Comparison of ENCODE assay signal across 8 cellular contexts in genomic region chr9:77807295-77807694, GRCh38.
DNase-seq lines count a peak whose midpoint lies in the region; ATAC-seq, FAIRE-seq and TF ChIP-seq lines count a peak whose summit lies in the region.

No MANE protein-coding gene starts in this region.

- H2AFZ ChIP-seq in IMR-90 (replicated peaks; ENCODE audit: low read length, poor library complexity) (no peak overlapping the region), GM12878 (ENCODE audit: control insufficient read depth, low read depth, low read length) (no peak overlapping the region), HepG2 (ENCODE audit: low read length) (no peak overlapping the region)

- TF ChIP-seq POLR2A in IMR-90 (IDR thresholded peaks at IDR 0.05; ENCODE audit: low read depth, low read length), result no peak
- no peak for TF ChIP-seq POLR2A in GM12878 (IDR thresholded peaks at IDR 0.05; ENCODE audit: low read depth, low read length)
- no peak for TF ChIP-seq POLR2A in HepG2 (IDR thresholded peaks at IDR 0.05; ENCODE audit: insufficient read depth in 1 of 2, low read depth in 2 of 2, low read length in 2 of 2)

- H3K27ac ChIP-seq in IMR-90 (ENCODE audit: insufficient read depth, low read length), result no peak overlapping the region
- H3K27ac ChIP-seq in GM12878 (ENCODE audit: control insufficient read depth, insufficient read depth), result no peak overlapping the region
- peak overlapping the region; percentile 93 for H3K27ac ChIP-seq in HepG2 (ENCODE audit: extremely low read length, insufficient read depth, low read length)

- H3K18ac ChIP-seq in IMR-90 (ENCODE audit: low read depth, low read length), result no peak overlapping the region; the same call in 1 of the 2 replicates

- no peak overlapping the region for H2BK15ac ChIP-seq in IMR-90 (ENCODE audit: low read depth, low read length)

- peak; percentile 89 for DNase-seq in AG04449 (ENCODE audit: low read depth, low spot score)
- peak; percentile 93 for DNase-seq in IMR-90
- DNase-seq in GM12878 (ENCODE audit: low read depth, low spot score), result no peak
- peak; percentile 84 for DNase-seq in HepG2 (ENCODE audit: low spot score)
- DNase-seq in G401 (ENCODE audit: low spot score), result no peak
- DNase-seq in NCI-H2227 treated with DMSO at 0.1 percent for 48 hours (lab: John Stamatoyannopoulos, UW), result no peak

- CTCF ChIA-PET in AG04449 (lab: Yijun Ruan, JAX), result interaction anchor here (1.0 to 2.9 kb wide), 3 partner anchors 9 to 350 kb away, joined by 3 to 11 read pairs (median 7); no protein-coding TSS in a partner anchor
- CTCF ChIA-PET in IMR-90 (lab: Yijun Ruan, JAX), result interaction anchor here (0.7 kb wide), 1 partner anchor 24 kb away, joined by 3 read pairs; no protein-coding TSS in a partner anchor
- CTCF ChIA-PET in GM12878 (lab: Yijun Ruan, JAX), result interaction anchor here (1.3 to 1.8 kb wide), 4 partner anchors 15 to 351 kb away, joined by 3 to 5 read pairs (median 4); no protein-coding TSS in a partner anchor
- CTCF ChIA-PET in HepG2 (lab: Yijun Ruan, JAX; ENCODE audit: low intra/inter-chr PET ratio, low total read pairs), result no interaction called here

- in situ Hi-C loops in IMR-90 (cut with MboI; ENCODE audit: low sequenced_read_pairs), result no loop called here
- in situ Hi-C loops in GM12878 (cut with MboI), result no loop called here
- in situ Hi-C loops in HepG2 (cut with HindIII; ENCODE audit: extremely low pct_ligation_motif_present, low pct_unique_long_range_greater_than_20kb), result no loop called here
- in situ Hi-C loops in G401 (cut with HindIII; ENCODE audit: low sequenced_read_pairs), result no loop called here

- no peak overlapping the region for H4K8ac ChIP-seq in IMR-90 (ENCODE audit: low read depth in 2 of 2, low read length in 2 of 2)

- H2BK20ac ChIP-seq in IMR-90 (ENCODE audit: low read depth, low read length), result no peak overlapping the region; the same call in 1 of the 2 replicates

- H3K56ac ChIP-seq in IMR-90 (ENCODE audit: extremely low read depth, insufficient read depth, low read length), result no peak overlapping the region

- BruUV-seq in IMR-90 (replicated peaks; lab: Mats Ljungman, UMichigan) (no TSS peak), GM12878 (replicated peaks; lab: Mats Ljungman, UMichigan) (no TSS peak), HepG2 (replicated peaks; lab: Mats Ljungman, UMichigan) (TSS peak; percentile 35)

- H3K4me2 ChIP-seq in IMR-90 (ENCODE audit: low read depth, low read length), result no peak overlapping the region; the same call in 1 of the 2 replicates
- no peak overlapping the region for H3K4me2 ChIP-seq in GM12878 (ENCODE audit: control insufficient read depth, insufficient read depth)
- H3K4me2 ChIP-seq in HepG2 (ENCODE audit: low read depth, low read length), result peak overlapping the region; percentile 66

- intact Hi-C loops in IMR-90 (cut with micrococcal nuclease) (no loop called here), GM12878 (cut with micrococcal nuclease; ENCODE audit: unreplicated experiment) (no loop called here), HepG2 (cut with micrococcal nuclease; ENCODE audit: unreplicated experiment) (loop anchor here (2.0 kb wide), 1 partner anchor 44 kb away; no protein-coding TSS in a partner anchor)

- POLR2A ChIA-PET in AG04449 (lab: Yijun Ruan, JAX), result no interaction called here
- POLR2A ChIA-PET in IMR-90 (lab: Charles Lee; ENCODE audit: unreplicated experiment), result no interaction called here
- POLR2A ChIA-PET in GM12878 (lab: Charles Lee), result no interaction called here
- POLR2A ChIA-PET in HepG2 (lab: Yijun Ruan, JAX), result interaction anchor here (1.0 to 1.6 kb wide), 2 partner anchors 44 to 489 kb away, joined by 4 read pairs; partner anchors contain the start of gene PSAT1

- H3K9ac ChIP-seq in IMR-90 (ENCODE audit: low read depth, low read length), result no peak overlapping the region
- no peak overlapping the region for H3K9ac ChIP-seq in GM12878 (ENCODE audit: control insufficient read depth, insufficient read depth, low read length)
- peak overlapping the region; percentile 61 for H3K9ac ChIP-seq in HepG2 (ENCODE audit: insufficient read depth, low read depth, low read length)

- H3K4me3 ChIP-seq in AG04449 (ENCODE audit: low read depth, low read length) (no peak overlapping the region), IMR-90 (ENCODE audit: insufficient read depth, low read depth, low read length) (no peak overlapping the region), GM12878 (no peak overlapping the region), HepG2 (replicated peaks in 1 of 3; ENCODE audit: insufficient read depth in 1 of 3, low read depth in 2 of 3, low read length in 3 of 3) (peak overlapping the region in 2 of 3 experiments; percentile 4 to 34; a peak in 1 of 6 replicates)

- H3K23ac ChIP-seq in IMR-90 (ENCODE audit: low read depth, low read length), result no peak overlapping the region

- H3K14ac ChIP-seq in IMR-90 (replicated peaks; ENCODE audit: low read depth, low read length), result no peak overlapping the region

- peaks cover 5% of the 10 kb centered on the region for H3K36me3 ChIP-seq in IMR-90 (ENCODE audit: control insufficient read depth, insufficient read depth, low read length)
- H3K36me3 ChIP-seq in GM12878 (ENCODE audit: control insufficient read depth in 2 of 2, insufficient read depth in 2 of 2, low read length in 1 of 2), result no peaks in the 10 kb centered on the region
- peaks cover 1 to 2% of the 10 kb centered on the region in 2 experiments; a peak in 1 of 5 replicates for H3K36me3 ChIP-seq in HepG2 (replicated peaks in 1 of 2; ENCODE audit: control insufficient read depth in 1 of 2, insufficient read depth in 2 of 2, low read length in 2 of 2)

- FAIRE-seq in GM12878 (lab: Jason Lieb, UNC) (no peak), HepG2 (lab: Jason Lieb, UNC) (no peak)

- H2AK9ac ChIP-seq in IMR-90 (replicated peaks; ENCODE audit: low read depth, low read length, poor library complexity), result no peak overlapping the region

- H4K20me1 ChIP-seq in IMR-90 (ENCODE audit: insufficient read depth, low read length) (no peaks in the 10 kb centered on the region), GM12878 (ENCODE audit: control insufficient read depth, insufficient read depth) (no peaks in the 10 kb centered on the region), HepG2 (ENCODE audit: insufficient read depth, low read length) (no peaks in the 10 kb centered on the region)

- peak; percentile 85 for ATAC-seq in IMR-90 (ENCODE audit: low read depth)
- ATAC-seq in GM12878, result peak; percentile 32
- ATAC-seq in HepG2, result peak; percentile 60
- ATAC-seq in GM18858 (IDR thresholded peaks at IDR 0.05; ENCODE audit: unreplicated experiment), result no peak
- no peak for ATAC-seq in HG03039 (IDR thresholded peaks at IDR 0.05; ENCODE audit: unreplicated experiment)

- peaks cover 8 to 31% of the 10 kb centered on the region in 2 experiments; a peak in 2 of 4 replicates for H3K79me1 ChIP-seq in IMR-90 (ENCODE audit: low read depth in 1 of 2, low read length in 2 of 2)

- H2AK5ac ChIP-seq in IMR-90 (ENCODE audit: low read depth, low read length), result no peak overlapping the region

- H2BK5ac ChIP-seq in IMR-90 (ENCODE audit: low read depth, low read length, poor library complexity, severe bottlenecking), result no peak overlapping the region

- RAD21 ChIA-PET in GM12878 (lab: Charles Lee; ENCODE audit: unreplicated experiment), result interaction anchor here (0.8 kb wide), 1 partner anchor 11 kb away, joined by 3 read pairs; no protein-coding TSS in a partner anchor

- no peaks in the 10 kb centered on the region for H3K9me1 ChIP-seq in IMR-90 (ENCODE audit: insufficient read depth, low read length)

- H2BK120ac ChIP-seq in IMR-90 (ENCODE audit: low read depth, low read length), result no peak overlapping the region

- no CpG with 5 or more reads among the region's 2 CpGs for WGBS in IMR-90 (ENCODE audit: extremely low coverage in 2 of 2, insufficient read length in 1 of 2), 2 experiments
- 9% methylated on average over 2 of the region's 2 CpGs for WGBS in GM12878 (ENCODE audit: insufficient coverage, insufficient replicate concordance, low lambda C conversion rate, missing lambda C conversion rate)
- WGBS in HepG2 (ENCODE audit: low lambda C conversion rate), result 11% methylated on average over 2 of the region's 2 CpGs

- peaks cover 8% of the 10 kb centered on the region; the same call in 1 of the 2 replicates for H3K4me1 ChIP-seq in IMR-90 (ENCODE audit: control insufficient read depth, insufficient read depth, low read length)
- no peaks in the 10 kb centered on the region for H3K4me1 ChIP-seq in GM12878 (ENCODE audit: control insufficient read depth, insufficient read depth, low read length)
- peaks cover 58% of the 10 kb centered on the region for H3K4me1 ChIP-seq in HepG2 (ENCODE audit: insufficient read depth, low read length)

- H3K27me3 ChIP-seq in IMR-90 (ENCODE audit: control insufficient read depth, insufficient read depth, low read length) (no peaks in the 10 kb centered on the region), GM12878 (replicated peaks in 1 of 2; ENCODE audit: control insufficient read depth in 2 of 2, insufficient read depth in 2 of 2, low read length in 1 of 2) (no peaks in the 10 kb centered on the region; a peak in 2 of 4 replicates), HepG2 (ENCODE audit: control insufficient read depth in 1 of 2, insufficient read depth in 2 of 2, low read length in 2 of 2) (no peaks in the 10 kb centered on the region)

- no peaks in the 10 kb centered on the region for H3K79me2 ChIP-seq in GM12878 (ENCODE audit: control insufficient read depth, insufficient read depth, low read length)
- H3K79me2 ChIP-seq in HepG2 (ENCODE audit: insufficient read depth, low read length), result no peaks in the 10 kb centered on the region

- H3K9me3 ChIP-seq in IMR-90 (ENCODE audit: control insufficient read depth, insufficient read depth, low read length), result no peaks in the 10 kb centered on the region
- no peaks in the 10 kb centered on the region for H3K9me3 ChIP-seq in GM12878 (replicated peaks; ENCODE audit: control insufficient read depth, insufficient read depth, low read length)
- H3K9me3 ChIP-seq in HepG2 (ENCODE audit: low read length), result no peaks in the 10 kb centered on the region

- TF ChIP-seq EP300 in GM12878 (IDR thresholded peaks at IDR 0.05; ENCODE audit: borderline replicate concordance in 1 of 2, control insufficient read depth in 1 of 2, low read depth in 2 of 2, low read length in 2 of 2) (no peak), HepG2 (IDR thresholded peaks at IDR 0.05; ENCODE audit: low read depth in 2 of 2, low read length in 2 of 2) (peak in 1 of 2 experiments; percentile 23; a peak in 1 of 4 replicates), HepG2 (CRISPR knock-in tag; IDR thresholded peaks at IDR 0.05; ENCODE audit: borderline replicate concordance) (0 out of 2 replicates have a peak, but pooled peaks have one; percentile 45)

- TF ChIP-seq RAD21 in IMR-90 (IDR thresholded peaks at IDR 0.05; ENCODE audit: low read length), result no peak
- no peak for TF ChIP-seq RAD21 in GM12878 (IDR thresholded peaks at IDR 0.05; ENCODE audit: insufficient read depth, low read depth, low read length)
- TF ChIP-seq RAD21 in HepG2 (CRISPR knock-in tag; IDR thresholded peaks at IDR 0.05), result 0 out of 2 replicates have a peak, but pooled peaks have one; percentile 14

- H3K4ac ChIP-seq in IMR-90 (ENCODE audit: low read depth, low read length), result no peak overlapping the region

- SMC1A ChIA-PET in GM12878 (lab: Charles Lee; ENCODE audit: uncharacterized antibody, unreplicated experiment), result interaction anchor here (6.1 kb wide), 1 partner anchor 10 kb away, joined by 28 read pairs; no protein-coding TSS in a partner anchor

- no peak for TF ChIP-seq CTCF in AG04449 (IDR thresholded peaks at IDR 0.05; ENCODE audit: insufficient read depth, low read length, missing control alignments)
- no peak for TF ChIP-seq CTCF in IMR-90 (conservative IDR thresholded peaks at IDR 0.05; ENCODE audit: low read depth, low read length)
- TF ChIP-seq CTCF in GM12878 (IDR thresholded peaks at IDR 0.05 in 2 of 3, conservative IDR thresholded peaks at IDR 0.05 in 1 of 3; ENCODE audit: control insufficient read depth in 2 of 3, extremely low read depth in 1 of 3, insufficient read depth in 1 of 3, low read depth in 3 of 3, low read length in 3 of 3), result no peak
- TF ChIP-seq CTCF in HepG2 (CRISPR knock-in tag; IDR thresholded peaks at IDR 0.05), result no peak

- no peak overlapping the region for H4K91ac ChIP-seq in IMR-90 (ENCODE audit: insufficient read depth, low read depth, low read length)

- dilution Hi-C loops in IMR-90 (cut with HindIII; ENCODE audit: low sequenced_read_pairs, unreplicated experiment), result no loop called here

- no peak overlapping the region for H4K5ac ChIP-seq in IMR-90 (ENCODE audit: low read depth, low read length)

Comparison
In these comparisons a context has a peak if more than half of its experiments do, and no peak if none do; other contexts are left out.
1. DNase-seq: peak in AG04449 (single experiment), IMR-90 (single experiment) and HepG2 (single experiment); none in GM12878 (single experiment), G401 (single experiment) and NCI-H2227 treated with DMSO at 0.1 percent for 48 hours (single experiment).
2. H3K4me3 ChIP-seq: peak in HepG2 (2 of 3); none in AG04449 (single experiment), IMR-90 (single experiment) and GM12878 (single experiment).
3. ATAC-seq: peak in IMR-90 (single experiment), GM12878 (single experiment) and HepG2 (single experiment); none in GM18858 (single experiment) and HG03039 (single experiment).